In the genomic region with DNA sequence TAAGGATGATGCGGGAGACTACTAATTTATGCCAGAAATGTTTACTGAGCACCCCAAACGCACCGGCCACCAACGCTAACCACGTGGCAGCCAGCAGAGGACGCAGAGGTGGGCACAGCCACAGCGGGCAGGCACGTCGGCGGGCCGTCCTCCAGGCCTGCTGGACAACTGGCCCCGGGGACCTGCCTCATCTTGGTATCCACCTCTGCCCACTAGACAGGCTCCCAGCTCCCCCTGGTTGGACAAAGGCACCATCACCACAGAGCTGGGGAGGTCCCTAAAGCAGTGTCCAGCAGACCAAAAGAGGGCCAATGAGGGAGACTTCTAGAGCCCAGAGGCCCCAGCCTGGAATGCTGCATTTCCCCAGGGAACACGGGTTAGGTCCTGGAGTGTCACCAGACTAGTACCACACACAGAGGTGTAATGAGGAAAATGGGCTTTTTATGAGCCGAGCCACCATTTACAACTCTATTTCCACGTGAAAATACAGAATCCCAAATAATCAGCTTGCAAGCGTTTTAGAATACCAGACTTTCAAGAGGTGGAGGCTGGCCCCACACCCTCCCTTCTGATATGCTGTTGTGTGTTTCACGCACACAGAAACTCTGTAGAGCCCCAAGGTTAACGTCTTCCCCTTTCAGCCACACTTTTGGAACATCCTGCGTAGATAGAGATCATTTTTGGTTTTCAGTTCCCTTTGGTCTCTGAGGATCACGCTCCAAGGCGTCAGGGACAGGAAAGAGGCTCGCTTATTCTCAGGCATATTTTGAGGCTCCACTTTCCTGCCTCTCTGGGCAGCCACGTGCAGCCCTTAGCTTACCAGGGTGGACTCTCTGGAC, we compare ENCODE assay signal across 1 cellular context.
TF ChIP-seq lines count a peak whose summit lies in the region.

No MANE protein-coding gene starts in this region.

TF ChIP-seq in GM12878, 131 proteins besides CTCF, POLR2A, EP300 and RAD21 (continued from another document and continues in another):
- TF ChIP-seq, protein P1, sequence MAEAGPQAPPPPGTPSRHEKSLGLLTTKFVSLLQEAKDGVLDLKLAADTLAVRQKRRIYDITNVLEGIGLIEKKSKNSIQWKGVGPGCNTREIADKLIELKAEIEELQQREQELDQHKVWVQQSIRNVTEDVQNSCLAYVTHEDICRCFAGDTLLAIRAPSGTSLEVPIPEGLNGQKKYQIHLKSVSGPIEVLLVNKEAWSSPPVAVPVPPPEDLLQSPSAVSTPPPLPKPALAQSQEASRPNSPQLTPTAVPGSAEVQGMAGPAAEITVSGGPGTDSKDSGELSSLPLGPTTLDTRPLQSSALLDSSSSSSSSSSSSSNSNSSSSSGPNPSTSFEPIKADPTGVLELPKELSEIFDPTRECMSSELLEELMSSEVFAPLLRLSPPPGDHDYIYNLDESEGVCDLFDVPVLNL (IDR thresholded peaks at IDR 0.05; ENCODE audit: low read depth, low read length), result no peak
- TF ChIP-seq, protein P2, sequence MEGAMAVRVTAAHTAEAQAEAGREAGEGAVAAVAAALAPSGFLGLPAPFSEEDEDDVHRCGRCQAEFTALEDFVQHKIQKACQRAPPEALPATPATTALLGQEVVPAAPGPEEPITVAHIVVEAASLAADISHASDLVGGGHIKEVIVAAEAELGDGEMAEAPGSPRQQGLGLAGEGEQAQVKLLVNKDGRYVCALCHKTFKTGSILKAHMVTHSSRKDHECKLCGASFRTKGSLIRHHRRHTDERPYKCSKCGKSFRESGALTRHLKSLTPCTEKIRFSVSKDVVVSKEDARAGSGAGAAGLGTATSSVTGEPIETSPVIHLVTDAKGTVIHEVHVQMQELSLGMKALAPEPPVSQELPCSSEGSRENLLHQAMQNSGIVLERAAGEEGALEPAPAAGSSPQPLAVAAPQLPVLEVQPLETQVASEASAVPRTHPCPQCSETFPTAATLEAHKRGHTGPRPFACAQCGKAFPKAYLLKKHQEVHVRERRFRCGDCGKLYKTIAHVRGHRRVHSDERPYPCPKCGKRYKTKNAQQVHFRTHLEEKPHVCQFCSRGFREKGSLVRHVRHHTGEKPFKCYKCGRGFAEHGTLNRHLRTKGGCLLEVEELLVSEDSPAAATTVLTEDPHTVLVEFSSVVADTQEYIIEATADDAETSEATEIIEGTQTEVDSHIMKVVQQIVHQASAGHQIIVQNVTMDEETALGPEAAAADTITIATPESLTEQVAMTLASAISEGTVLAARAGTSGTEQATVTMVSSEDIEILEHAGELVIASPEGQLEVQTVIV (IDR thresholded peaks at IDR 0.05; ENCODE audit: borderline replicate concordance, partially characterized antibody), result no peak
- TF ChIP-seq BACH1 (IDR thresholded peaks at IDR 0.05; ENCODE audit: borderline replicate concordance) (peak; percentile 64), GABPA (IDR thresholded peaks at IDR 0.05; ENCODE audit: low read depth) (no peak; the same call in 1 of the 2 replicates), WRNIP1 (IDR thresholded peaks at IDR 0.05; ENCODE audit: borderline replicate concordance, low read depth, low read length) (0 out of 2 replicates have a peak, but pooled peaks have one; percentile 83), ZZZ3 (IDR thresholded peaks at IDR 0.05; ENCODE audit: control insufficient read depth, insufficient read length, low read depth) (no peak), RELA (IDR thresholded peaks at IDR 0.05; ENCODE audit: borderline replicate concordance, partially characterized antibody) (peak; percentile 89), ZNF207 (IDR thresholded peaks at IDR 0.05; ENCODE audit: borderline replicate concordance) (peak; percentile 32; the same call in 1 of the 2 replicates), SMAD1 (IDR thresholded peaks at IDR 0.05; ENCODE audit: low read depth, partially characterized antibody) (peak; percentile 76), SMAD5 (IDR thresholded peaks at IDR 0.05; ENCODE audit: low read depth) (no peak), CEBPB (IDR thresholded peaks at IDR 0.05; ENCODE audit: borderline replicate concordance in 1 of 2, low read depth in 2 of 2, low read length in 2 of 2) (no peak; a peak in 1 of 4 replicates), SIX5 (IDR thresholded peaks at IDR 0.05; ENCODE audit: low read depth, low read length, severe bottlenecking) (no peak), HDAC6 (IDR thresholded peaks at IDR 0.05; ENCODE audit: unreplicated experiment) (no peak), NR2C1 (IDR thresholded peaks at IDR 0.05) (no peak), ATF7 (IDR thresholded peaks at IDR 0.05; ENCODE audit: low read depth) (peak; percentile 87), NRF1 (conservative IDR thresholded peaks at IDR 0.05; ENCODE audit: low read depth, low read length) (no peak), MEF2A (IDR thresholded peaks at IDR 0.05; ENCODE audit: insufficient read depth, low read depth, low read length) (peak; percentile 75; the same call in 1 of the 2 replicates), CBFB (IDR thresholded peaks at IDR 0.05; ENCODE audit: low read depth) (peak; percentile 77; the same call in 1 of the 2 replicates), TAF1 (IDR thresholded peaks at IDR 0.05; ENCODE audit: borderline replicate concordance, low read depth, low read length) (no peak), IKZF2 (IDR thresholded peaks at IDR 0.05) (peak; percentile 99), RFX5 (IDR thresholded peaks at IDR 0.05; ENCODE audit: low read depth, low read length) (no peak), YY1 (IDR thresholded peaks at IDR 0.05; ENCODE audit: low read depth, low read length) (no peak), RB1 (IDR thresholded peaks at IDR 0.05; ENCODE audit: borderline replicate concordance) (no peak; the same call in 1 of the 2 replicates), CREB1 (IDR thresholded peaks at IDR 0.05; ENCODE audit: low read depth) (peak; percentile 90), SMARCA5 (IDR thresholded peaks at IDR 0.05) (no peak; the same call in 1 of the 2 replicates), NBN (IDR thresholded peaks at IDR 0.05) (peak; percentile 95), POU2F2 (IDR thresholded peaks at IDR 0.05; ENCODE audit: borderline replicate concordance, low read depth, low read length) (peak; percentile 90), MTA2 (IDR thresholded peaks at IDR 0.05; ENCODE audit: low read depth) (peak; percentile 97), SUPT20H (IDR thresholded peaks at IDR 0.05; ENCODE audit: borderline replicate concordance, control insufficient read depth, low read depth, low read length) (no peak), TARDBP (IDR thresholded peaks at IDR 0.05; ENCODE audit: borderline replicate concordance) (no peak), ZSCAN29 (IDR thresholded peaks at IDR 0.05) (no peak), ETV6 (conservative IDR thresholded peaks at IDR 0.05 in 1 of 2, IDR thresholded peaks at IDR 0.05 in 1 of 2; ENCODE audit: borderline replicate concordance in 1 of 2, low read depth in 1 of 2) (peak in 1 of 2 experiments; percentile 94; a peak in 2 of 4 replicates), SPI1 (IDR thresholded peaks at IDR 0.05; ENCODE audit: borderline replicate concordance, insufficient read depth, low read depth, low read length) (peak; percentile 97), JUNB (IDR thresholded peaks at IDR 0.05) (peak; percentile 45), JUND (IDR thresholded peaks at IDR 0.05; ENCODE audit: low read depth, low read length) (0 out of 2 replicates have a peak, but pooled peaks have one; percentile 19), CHD2 (IDR thresholded peaks at IDR 0.05; ENCODE audit: borderline replicate concordance, low read depth, low read length) (peak; percentile 90), ZNF274 (IDR thresholded peaks at IDR 0.05; ENCODE audit: insufficient read depth, insufficient read length) (no peak)
- TF ChIP-seq, protein P3, sequence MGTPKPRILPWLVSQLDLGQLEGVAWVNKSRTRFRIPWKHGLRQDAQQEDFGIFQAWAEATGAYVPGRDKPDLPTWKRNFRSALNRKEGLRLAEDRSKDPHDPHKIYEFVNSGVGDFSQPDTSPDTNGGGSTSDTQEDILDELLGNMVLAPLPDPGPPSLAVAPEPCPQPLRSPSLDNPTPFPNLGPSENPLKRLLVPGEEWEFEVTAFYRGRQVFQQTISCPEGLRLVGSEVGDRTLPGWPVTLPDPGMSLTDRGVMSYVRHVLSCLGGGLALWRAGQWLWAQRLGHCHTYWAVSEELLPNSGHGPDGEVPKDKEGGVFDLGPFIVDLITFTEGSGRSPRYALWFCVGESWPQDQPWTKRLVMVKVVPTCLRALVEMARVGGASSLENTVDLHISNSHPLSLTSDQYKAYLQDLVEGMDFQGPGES (IDR thresholded peaks at IDR 0.05), result no peak
- TF ChIP-seq, protein P4, sequence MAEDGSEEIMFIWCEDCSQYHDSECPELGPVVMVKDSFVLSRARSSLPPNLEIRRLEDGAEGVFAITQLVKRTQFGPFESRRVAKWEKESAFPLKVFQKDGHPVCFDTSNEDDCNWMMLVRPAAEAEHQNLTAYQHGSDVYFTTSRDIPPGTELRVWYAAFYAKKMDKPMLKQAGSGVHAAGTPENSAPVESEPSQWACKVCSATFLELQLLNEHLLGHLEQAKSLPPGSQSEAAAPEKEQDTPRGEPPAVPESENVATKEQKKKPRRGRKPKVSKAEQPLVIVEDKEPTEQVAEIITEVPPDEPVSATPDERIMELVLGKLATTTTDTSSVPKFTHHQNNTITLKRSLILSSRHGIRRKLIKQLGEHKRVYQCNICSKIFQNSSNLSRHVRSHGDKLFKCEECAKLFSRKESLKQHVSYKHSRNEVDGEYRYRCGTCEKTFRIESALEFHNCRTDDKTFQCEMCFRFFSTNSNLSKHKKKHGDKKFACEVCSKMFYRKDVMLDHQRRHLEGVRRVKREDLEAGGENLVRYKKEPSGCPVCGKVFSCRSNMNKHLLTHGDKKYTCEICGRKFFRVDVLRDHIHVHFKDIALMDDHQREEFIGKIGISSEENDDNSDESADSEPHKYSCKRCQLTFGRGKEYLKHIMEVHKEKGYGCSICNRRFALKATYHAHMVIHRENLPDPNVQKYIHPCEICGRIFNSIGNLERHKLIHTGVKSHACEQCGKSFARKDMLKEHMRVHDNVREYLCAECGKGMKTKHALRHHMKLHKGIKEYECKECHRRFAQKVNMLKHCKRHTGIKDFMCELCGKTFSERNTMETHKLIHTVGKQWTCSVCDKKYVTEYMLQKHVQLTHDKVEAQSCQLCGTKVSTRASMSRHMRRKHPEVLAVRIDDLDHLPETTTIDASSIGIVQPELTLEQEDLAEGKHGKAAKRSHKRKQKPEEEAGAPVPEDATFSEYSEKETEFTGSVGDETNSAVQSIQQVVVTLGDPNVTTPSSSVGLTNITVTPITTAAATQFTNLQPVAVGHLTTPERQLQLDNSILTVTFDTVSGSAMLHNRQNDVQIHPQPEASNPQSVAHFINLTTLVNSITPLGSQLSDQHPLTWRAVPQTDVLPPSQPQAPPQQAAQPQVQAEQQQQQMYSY (CRISPR knock-in tag; IDR thresholded peaks at IDR 0.05), result no peak
- TF ChIP-seq, protein P5, sequence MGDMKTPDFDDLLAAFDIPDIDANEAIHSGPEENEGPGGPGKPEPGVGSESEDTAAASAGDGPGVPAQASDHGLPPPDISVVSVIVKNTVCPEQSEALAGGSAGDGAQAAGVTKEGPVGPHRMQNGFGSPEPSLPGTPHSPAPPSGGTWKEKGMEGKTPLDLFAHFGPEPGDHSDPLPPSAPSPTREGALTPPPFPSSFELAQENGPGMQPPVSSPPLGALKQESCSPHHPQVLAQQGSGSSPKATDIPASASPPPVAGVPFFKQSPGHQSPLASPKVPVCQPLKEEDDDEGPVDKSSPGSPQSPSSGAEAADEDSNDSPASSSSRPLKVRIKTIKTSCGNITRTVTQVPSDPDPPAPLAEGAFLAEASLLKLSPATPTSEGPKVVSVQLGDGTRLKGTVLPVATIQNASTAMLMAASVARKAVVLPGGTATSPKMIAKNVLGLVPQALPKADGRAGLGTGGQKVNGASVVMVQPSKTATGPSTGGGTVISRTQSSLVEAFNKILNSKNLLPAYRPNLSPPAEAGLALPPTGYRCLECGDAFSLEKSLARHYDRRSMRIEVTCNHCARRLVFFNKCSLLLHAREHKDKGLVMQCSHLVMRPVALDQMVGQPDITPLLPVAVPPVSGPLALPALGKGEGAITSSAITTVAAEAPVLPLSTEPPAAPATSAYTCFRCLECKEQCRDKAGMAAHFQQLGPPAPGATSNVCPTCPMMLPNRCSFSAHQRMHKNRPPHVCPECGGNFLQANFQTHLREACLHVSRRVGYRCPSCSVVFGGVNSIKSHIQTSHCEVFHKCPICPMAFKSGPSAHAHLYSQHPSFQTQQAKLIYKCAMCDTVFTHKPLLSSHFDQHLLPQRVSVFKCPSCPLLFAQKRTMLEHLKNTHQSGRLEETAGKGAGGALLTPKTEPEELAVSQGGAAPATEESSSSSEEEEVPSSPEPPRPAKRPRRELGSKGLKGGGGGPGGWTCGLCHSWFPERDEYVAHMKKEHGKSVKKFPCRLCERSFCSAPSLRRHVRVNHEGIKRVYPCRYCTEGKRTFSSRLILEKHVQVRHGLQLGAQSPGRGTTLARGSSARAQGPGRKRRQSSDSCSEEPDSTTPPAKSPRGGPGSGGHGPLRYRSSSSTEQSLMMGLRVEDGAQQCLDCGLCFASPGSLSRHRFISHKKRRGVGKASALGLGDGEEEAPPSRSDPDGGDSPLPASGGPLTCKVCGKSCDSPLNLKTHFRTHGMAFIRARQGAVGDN (IDR thresholded peaks at IDR 0.05), result peak; percentile 96
- TF ChIP-seq, protein P6, sequence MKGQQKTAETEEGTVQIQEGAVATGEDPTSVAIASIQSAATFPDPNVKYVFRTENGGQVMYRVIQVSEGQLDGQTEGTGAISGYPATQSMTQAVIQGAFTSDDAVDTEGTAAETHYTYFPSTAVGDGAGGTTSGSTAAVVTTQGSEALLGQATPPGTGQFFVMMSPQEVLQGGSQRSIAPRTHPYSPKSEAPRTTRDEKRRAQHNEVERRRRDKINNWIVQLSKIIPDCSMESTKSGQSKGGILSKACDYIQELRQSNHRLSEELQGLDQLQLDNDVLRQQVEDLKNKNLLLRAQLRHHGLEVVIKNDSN (IDR thresholded peaks at IDR 0.05; ENCODE audit: borderline replicate concordance, extremely low read length, insufficient read depth, low read depth, low read length), result no peak
- TF ChIP-seq, protein P7, sequence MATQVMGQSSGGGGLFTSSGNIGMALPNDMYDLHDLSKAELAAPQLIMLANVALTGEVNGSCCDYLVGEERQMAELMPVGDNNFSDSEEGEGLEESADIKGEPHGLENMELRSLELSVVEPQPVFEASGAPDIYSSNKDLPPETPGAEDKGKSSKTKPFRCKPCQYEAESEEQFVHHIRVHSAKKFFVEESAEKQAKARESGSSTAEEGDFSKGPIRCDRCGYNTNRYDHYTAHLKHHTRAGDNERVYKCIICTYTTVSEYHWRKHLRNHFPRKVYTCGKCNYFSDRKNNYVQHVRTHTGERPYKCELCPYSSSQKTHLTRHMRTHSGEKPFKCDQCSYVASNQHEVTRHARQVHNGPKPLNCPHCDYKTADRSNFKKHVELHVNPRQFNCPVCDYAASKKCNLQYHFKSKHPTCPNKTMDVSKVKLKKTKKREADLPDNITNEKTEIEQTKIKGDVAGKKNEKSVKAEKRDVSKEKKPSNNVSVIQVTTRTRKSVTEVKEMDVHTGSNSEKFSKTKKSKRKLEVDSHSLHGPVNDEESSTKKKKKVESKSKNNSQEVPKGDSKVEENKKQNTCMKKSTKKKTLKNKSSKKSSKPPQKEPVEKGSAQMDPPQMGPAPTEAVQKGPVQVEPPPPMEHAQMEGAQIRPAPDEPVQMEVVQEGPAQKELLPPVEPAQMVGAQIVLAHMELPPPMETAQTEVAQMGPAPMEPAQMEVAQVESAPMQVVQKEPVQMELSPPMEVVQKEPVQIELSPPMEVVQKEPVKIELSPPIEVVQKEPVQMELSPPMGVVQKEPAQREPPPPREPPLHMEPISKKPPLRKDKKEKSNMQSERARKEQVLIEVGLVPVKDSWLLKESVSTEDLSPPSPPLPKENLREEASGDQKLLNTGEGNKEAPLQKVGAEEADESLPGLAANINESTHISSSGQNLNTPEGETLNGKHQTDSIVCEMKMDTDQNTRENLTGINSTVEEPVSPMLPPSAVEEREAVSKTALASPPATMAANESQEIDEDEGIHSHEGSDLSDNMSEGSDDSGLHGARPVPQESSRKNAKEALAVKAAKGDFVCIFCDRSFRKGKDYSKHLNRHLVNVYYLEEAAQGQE (IDR thresholded peaks at IDR 0.05; ENCODE audit: low read depth, low read length), result no peak
